In genomic region chr12:50441763-50442162, GRCh38 we compare ENCODE assay signal across 25 cellular contexts. TPM values are rescaled to one million over a fixed set of nuclear protein-coding genes. Genes with fewer than 3 reads are reported as not detected.
"Had no signal": no experiment of that assay in that cellular context is flagged by ENCODE, and none has a peak within 500 bp of the region (broad histone marks: within the 10 kb centered on the region; RNA-seq: fewer than 3 reads in every experiment).

No MANE protein-coding gene starts in this region.

- H3K9me3 Mint-ChIP-seq: activated B cell treated with CpG ODN at 0.5 μM for 24 hours; activated CD4-positive, alpha-beta T cell treated with anti-CD3 and anti-CD28 coated beads, Interleukin-2, amount 10 ng/mL, durations not matched to agents 7 days and 5 days; activated naive CD4-positive, alpha-beta T cell treated with anti-CD3 and anti-CD28 coated beads, Interleukin-2, amount 50 U/mL, for 24 hours; dendritic cell treated with granulocyte-macrophage colony-stimulating factor and Interleukin-4, amounts not matched to agents 40 ng/mL and 50 ng/mL, for 4 days; naive thymus-derived CD8-positive, alpha-beta T cell; T-cell had no signal

- H3K4me3 ChIP-seq: cardiac muscle cell, esophagus squamous epithelium, smooth muscle cell, transverse colon, uterus had no signal

- H3K27ac ChIP-seq: parathyroid adenoma, transverse colon, uterus had no signal

- H3K4me1 Mint-ChIP-seq: activated B cell treated with CpG ODN at 0.5 μM for 24 hours; naive thymus-derived CD8-positive, alpha-beta T cell had no signal

- H3K27ac Mint-ChIP-seq: activated B cell treated with CpG ODN at 0.5 μM for 24 hours; activated CD4-positive, alpha-beta T cell treated with anti-CD3 and anti-CD28 coated beads, Interleukin-2, amount 10 ng/mL, durations not matched to agents 7 days and 5 days; dendritic cell treated with granulocyte-macrophage colony-stimulating factor and Interleukin-4, amounts not matched to agents 40 ng/mL and 50 ng/mL, for 4 days had no signal

- H3K27me3 Mint-ChIP-seq: activated B cell treated with CpG ODN at 0.5 μM for 24 hours; activated CD4-positive, alpha-beta T cell treated with anti-CD3 and anti-CD28 coated beads, Interleukin-2, amount 10 ng/mL, durations not matched to agents 7 days and 5 days; activated naive CD4-positive, alpha-beta T cell treated with anti-CD3 and anti-CD28 coated beads, Interleukin-2, amount 50 U/mL, for 24 hours; dendritic cell treated with granulocyte-macrophage colony-stimulating factor and Interleukin-4, amounts not matched to agents 40 ng/mL and 50 ng/mL, for 4 days; naive thymus-derived CD8-positive, alpha-beta T cell; T-cell had no signal

- DNase-seq: activated B cell treated with CpG ODN at 0.5 μM for 24 hours; activated CD4-positive, alpha-beta T cell treated with anti-CD3 and anti-CD28 coated beads, Interleukin-2, amount 10 ng/mL, durations not matched to agents 7 days and 5 days; activated T-cell treated with anti-CD3 and anti-CD28 coated beads for 4 hours; amniotic stem cell; effector CD8-positive, alpha-beta T cell; esophagus squamous epithelium; left cardiac atrium; mesendoderm; naive thymus-derived CD8-positive, alpha-beta T cell; stimulated activated CD4-positive, alpha-beta T cell treated with anti-CD3 and anti-CD28 coated beads, Interleukin-4, amount 100 ng/mL, for 1 hour; substantia nigra; T-cell; transverse colon; uterus had no signal

- H3K4me3 Mint-ChIP-seq: activated B cell treated with CpG ODN at 0.5 μM for 24 hours; activated CD4-positive, alpha-beta T cell treated with anti-CD3 and anti-CD28 coated beads, Interleukin-2, amount 10 ng/mL, durations not matched to agents 7 days and 5 days; activated naive CD4-positive, alpha-beta T cell treated with anti-CD3 and anti-CD28 coated beads, Interleukin-2, amount 50 U/mL, for 24 hours; dendritic cell treated with granulocyte-macrophage colony-stimulating factor and Interleukin-4, amounts not matched to agents 40 ng/mL and 50 ng/mL, for 4 days; naive thymus-derived CD8-positive, alpha-beta T cell; T-cell had no signal

- H3K9ac ChIP-seq: parathyroid adenoma had no signal

- H3K36me3 ChIP-seq: uterus had no signal

- H3K9me3 ChIP-seq: esophagus squamous epithelium, transverse colon, uterus had no signal

- ATAC-seq: left cardiac atrium; naive thymus-derived CD8-positive, alpha-beta T cell; sciatic nerve; SK-N-SH treated with all-trans-retinoic acid at 6 μM for 48 hours; T-cell had no signal

RNA-seq across cellular contexts. Expression of gene FAM186A, which starts 45.4 kb away (rescaled TPM):
- total RNA-seq: activated B cell treated with CpG ODN at 0.5 μM for 24 hours; activated CD4-positive, alpha-beta T cell treated with anti-CD3 and anti-CD28 coated beads, Interleukin-2, amount 10 ng/mL, durations not matched to agents 7 days and 5 days; activated CD8-positive, alpha-beta memory T cell treated with anti-CD3 and anti-CD28 coated beads for 36 hours; cardiac muscle cell; chondrocyte; esophagus squamous epithelium; glomerular endothelial cell; left cardiac atrium; lower leg skin; naive thymus-derived CD8-positive, alpha-beta T cell; sciatic nerve; smooth muscle cell; T-cell; transverse colon; uterus had no signal
